In genomic region chr2:240369725-240370585, GRCh38 we compare ENCODE assay signal across 10 cellular contexts.
DNase-seq lines count a peak whose midpoint lies in the region; ATAC-seq, FAIRE-seq and TF ChIP-seq lines count a peak whose summit lies in the region.
"Had no signal": no experiment of that assay in that cellular context is flagged by ENCODE, and none has a peak within 500 bp of the region (broad histone marks: within the 10 kb centered on the region; RNA-seq: fewer than 3 reads in every experiment).

No MANE protein-coding gene starts in this region.

- peaks cover 41% of the 10 kb centered on the region for H3K4me1 Mint-ChIP-seq in osteocyte (ENCODE audit: unreplicated experiment)

- peak; percentile 98 for DNase-seq in AG20443 (ENCODE audit: low spot score)
- peak; percentile 24 for DNase-seq in SK-MEL-5 (ENCODE audit: low read depth, low spot score)
- DNase-seq in frontal cortex (ENCODE audit: low spot score in 2 of 2) = peak; percentile 71 to 78
- DNase-seq in osteocyte (ENCODE audit: extremely low spot score, unreplicated experiment) = peak; percentile 94
- DNase-seq in lower leg skin (ENCODE audit: low spot score in 2 of 2) = no peak
- no peak for DNase-seq in NCI-H2107 treated with DMSO at 0.1 percent for 48 hours (lab: John Stamatoyannopoulos, UW; ENCODE audit: unreplicated experiment)
- DNase-seq: DMS79; stimulated activated CD8-positive, alpha-beta memory T cell treated with anti-CD3 and anti-CD28 coated beads, Interleukin-4, amount 100 ng/mL, for 48 hours had no signal

- H3K27ac Mint-ChIP-seq in osteocyte (ENCODE audit: unreplicated experiment) = peak overlapping the region; percentile 57

- no peak for FAIRE-seq in frontal cortex (lab: Jason Lieb, UNC)

- no peaks in the 10 kb centered on the region for H3K9me3 Mint-ChIP-seq in osteocyte (ENCODE audit: unreplicated experiment)

- in situ Hi-C loops in SK-MEL-5 (cut with HindIII; ENCODE audit: low pct_unique_long_range_greater_than_20kb, low sequenced_read_pairs) = no loop called here

- intact Hi-C loops in lower leg skin (cut with DNase I; ENCODE audit: low total_unique reads) = no loop called here

- no peaks in the 10 kb centered on the region for H3K27me3 Mint-ChIP-seq in osteocyte (ENCODE audit: unreplicated experiment)

- WGBS in lower leg skin, 2 donors = 31 to 45% methylated on average over 17 to 18 of the region's 21 CpGs

- no peak for ATAC-seq in HG02763 (IDR thresholded peaks at IDR 0.05; ENCODE audit: unreplicated experiment)
- no peak for ATAC-seq in activated CD4-positive, CD25-positive, alpha-beta regulatory T cell treated with anti-CD3 and anti-CD28 coated beads, Interleukin-2, amount 50 U/mL, for 24 hours

- TF ChIP-seq CTCF in osteocyte (IDR thresholded peaks at IDR 0.05) (no peak), lower leg skin (IDR thresholded peaks at IDR 0.05) (no peak)

- H3K4me3 ChIP-seq in lower leg skin (ENCODE audit: low read depth, poor library complexity, severe bottlenecking) = no peak overlapping the region

- TF ChIP-seq POLR2A in lower leg skin (IDR thresholded peaks at IDR 0.05) = no peak

- H3K4me3 Mint-ChIP-seq in osteocyte (ENCODE audit: unreplicated experiment) = no peak overlapping the region

- no peaks in the 10 kb centered on the region for H3K36me3 Mint-ChIP-seq in osteocyte (ENCODE audit: unreplicated experiment)

Comparison
In these comparisons a context has a peak if more than half of its experiments do, and no peak if none do; other contexts are left out.
1. DNase-seq: peak in AG20443 (single experiment), SK-MEL-5 (single experiment), frontal cortex (2 of 2) and osteocyte (single experiment); none in lower leg skin (0 of 2) and NCI-H2107 treated with DMSO at 0.1 percent for 48 hours (single experiment).